ENCODE assay signal across 2 cellular contexts in the genomic region with DNA sequence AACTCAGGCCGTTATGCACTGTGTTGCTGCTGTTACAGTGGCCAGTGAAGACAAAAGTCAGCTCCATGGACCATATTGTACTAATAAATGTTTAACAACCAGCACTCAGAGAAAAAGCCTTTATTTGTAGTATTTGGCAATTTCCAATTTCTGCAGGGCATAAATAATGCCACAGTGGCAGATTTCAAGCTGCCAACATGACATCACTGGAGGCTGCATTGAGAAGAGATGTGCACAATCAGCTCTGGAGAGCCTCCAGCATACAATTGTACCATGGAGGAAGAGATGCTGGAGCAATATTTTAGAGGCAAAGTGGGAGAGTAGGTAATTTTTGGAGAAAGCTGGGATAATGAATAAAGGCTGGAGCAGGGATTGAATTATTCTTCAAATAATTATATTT.
TF ChIP-seq lines count a peak whose summit lies in the region.

No MANE protein-coding gene starts in this region.

TF ChIP-seq in IMR-90, 13 proteins besides CTCF, POLR2A, EP300 and RAD21 (continued from another document):
- TF ChIP-seq NFE2L2 (IDR thresholded peaks at IDR 0.05; ENCODE audit: low read depth, low read length) (no peak), USF2 (IDR thresholded peaks at IDR 0.05; ENCODE audit: low read depth, low read length) (no peak), CHD1 (IDR thresholded peaks at IDR 0.05; ENCODE audit: low read depth, low read length) (no peak), MAZ (IDR thresholded peaks at IDR 0.05; ENCODE audit: borderline replicate concordance, low read depth, low read length) (no peak), BHLHE40 (IDR thresholded peaks at IDR 0.05; ENCODE audit: low read depth, low read length) (no peak), MAFK (IDR thresholded peaks at IDR 0.05; ENCODE audit: low read depth, low read length) (no peak), CEBPB (IDR thresholded peaks at IDR 0.05; ENCODE audit: low read depth, low read length) (no peak)

TF ChIP-seq in GM23338, 12 proteins besides CTCF, POLR2A, EP300 and RAD21 (continued from another document):
- TF ChIP-seq, protein P1, sequence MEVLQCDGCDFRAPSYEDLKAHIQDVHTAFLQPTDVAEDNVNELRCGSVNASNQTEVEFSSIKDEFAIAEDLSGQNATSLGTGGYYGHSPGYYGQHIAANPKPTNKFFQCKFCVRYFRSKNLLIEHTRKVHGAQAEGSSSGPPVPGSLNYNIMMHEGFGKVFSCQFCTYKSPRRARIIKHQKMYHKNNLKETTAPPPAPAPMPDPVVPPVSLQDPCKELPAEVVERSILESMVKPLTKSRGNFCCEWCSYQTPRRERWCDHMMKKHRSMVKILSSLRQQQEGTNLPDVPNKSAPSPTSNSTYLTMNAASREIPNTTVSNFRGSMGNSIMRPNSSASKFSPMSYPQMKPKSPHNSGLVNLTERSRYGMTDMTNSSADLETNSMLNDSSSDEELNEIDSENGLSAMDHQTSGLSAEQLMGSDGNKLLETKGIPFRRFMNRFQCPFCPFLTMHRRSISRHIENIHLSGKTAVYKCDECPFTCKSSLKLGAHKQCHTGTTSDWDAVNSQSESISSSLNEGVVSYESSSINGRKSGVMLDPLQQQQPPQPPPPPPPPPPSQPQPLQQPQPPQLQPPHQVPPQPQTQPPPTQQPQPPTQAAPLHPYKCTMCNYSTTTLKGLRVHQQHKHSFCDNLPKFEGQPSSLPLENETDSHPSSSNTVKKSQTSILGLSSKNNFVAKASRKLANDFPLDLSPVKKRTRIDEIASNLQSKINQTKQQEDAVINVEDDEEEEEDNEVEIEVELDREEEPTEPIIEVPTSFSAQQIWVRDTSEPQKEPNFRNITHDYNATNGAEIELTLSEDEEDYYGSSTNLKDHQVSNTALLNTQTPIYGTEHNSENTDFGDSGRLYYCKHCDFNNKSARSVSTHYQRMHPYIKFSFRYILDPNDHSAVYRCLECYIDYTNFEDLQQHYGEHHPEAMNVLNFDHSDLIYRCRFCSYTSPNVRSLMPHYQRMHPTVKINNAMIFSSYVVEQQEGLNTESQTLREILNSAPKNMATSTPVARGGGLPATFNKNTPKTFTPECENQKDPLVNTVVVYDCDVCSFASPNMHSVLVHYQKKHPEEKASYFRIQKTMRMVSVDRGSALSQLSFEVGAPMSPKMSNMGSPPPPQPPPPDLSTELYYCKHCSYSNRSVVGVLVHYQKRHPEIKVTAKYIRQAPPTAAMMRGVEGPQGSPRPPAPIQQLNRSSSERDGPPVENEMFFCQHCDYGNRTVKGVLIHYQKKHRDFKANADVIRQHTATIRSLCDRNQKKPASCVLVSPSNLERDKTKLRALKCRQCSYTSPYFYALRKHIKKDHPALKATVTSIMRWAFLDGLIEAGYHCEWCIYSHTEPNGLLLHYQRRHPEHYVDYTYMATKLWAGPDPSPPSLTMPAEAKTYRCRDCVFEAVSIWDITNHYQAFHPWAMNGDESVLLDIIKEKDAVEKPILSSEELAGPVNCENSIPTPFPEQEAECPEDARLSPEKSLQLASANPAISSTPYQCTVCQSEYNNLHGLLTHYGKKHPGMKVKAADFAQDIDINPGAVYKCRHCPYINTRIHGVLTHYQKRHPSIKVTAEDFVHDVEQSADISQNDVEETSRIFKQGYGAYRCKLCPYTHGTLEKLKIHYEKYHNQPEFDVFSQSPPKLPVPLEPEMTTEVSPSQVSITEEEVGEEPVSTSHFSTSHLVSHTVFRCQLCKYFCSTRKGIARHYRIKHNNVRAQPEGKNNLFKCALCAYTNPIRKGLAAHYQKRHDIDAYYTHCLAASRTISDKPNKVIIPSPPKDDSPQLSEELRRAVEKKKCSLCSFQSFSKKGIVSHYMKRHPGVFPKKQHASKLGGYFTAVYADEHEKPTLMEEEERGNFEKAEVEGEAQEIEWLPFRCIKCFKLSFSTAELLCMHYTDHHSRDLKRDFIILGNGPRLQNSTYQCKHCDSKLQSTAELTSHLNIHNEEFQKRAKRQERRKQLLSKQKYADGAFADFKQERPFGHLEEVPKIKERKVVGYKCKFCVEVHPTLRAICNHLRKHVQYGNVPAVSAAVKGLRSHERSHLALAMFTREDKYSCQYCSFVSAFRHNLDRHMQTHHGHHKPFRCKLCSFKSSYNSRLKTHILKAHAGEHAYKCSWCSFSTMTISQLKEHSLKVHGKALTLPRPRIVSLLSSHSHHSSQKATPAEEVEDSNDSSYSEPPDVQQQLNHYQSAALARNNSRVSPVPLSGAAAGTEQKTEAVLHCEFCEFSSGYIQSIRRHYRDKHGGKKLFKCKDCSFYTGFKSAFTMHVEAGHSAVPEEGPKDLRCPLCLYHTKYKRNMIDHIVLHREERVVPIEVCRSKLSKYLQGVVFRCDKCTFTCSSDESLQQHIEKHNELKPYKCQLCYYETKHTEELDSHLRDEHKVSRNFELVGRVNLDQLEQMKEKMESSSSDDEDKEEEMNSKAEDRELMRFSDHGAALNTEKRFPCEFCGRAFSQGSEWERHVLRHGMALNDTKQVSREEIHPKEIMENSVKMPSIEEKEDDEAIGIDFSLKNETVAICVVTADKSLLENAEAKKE (CRISPR knock-in tag; IDR thresholded peaks at IDR 0.05): no peak
- TF ChIP-seq ZNF331 (CRISPR knock-in tag; IDR thresholded peaks at IDR 0.05; ENCODE audit: low read depth) (no peak), STAT1 (IDR thresholded peaks at IDR 0.05; ENCODE audit: unreplicated experiment) (no peak), EZH2phosphoT487 (IDR thresholded peaks at IDR 0.05; ENCODE audit: unreplicated experiment) (no peak), POLR2AphosphoS5 (IDR thresholded peaks at IDR 0.05; ENCODE audit: low read depth) (no peak), JUNB (IDR thresholded peaks at IDR 0.05; ENCODE audit: unreplicated experiment) (no peak), NANOG (IDR thresholded peaks at IDR 0.05; ENCODE audit: borderline replicate concordance) (no peak)
